Comparison of ENCODE assay signal across 1 cellular context in genomic region chr1:172532700-172533510, GRCh38.
A peak's percentile ranks its signal among the peaks of the same experiment; 100 is the strongest.
TF ChIP-seq lines count a peak whose summit lies in the region.

A gene with protein sequence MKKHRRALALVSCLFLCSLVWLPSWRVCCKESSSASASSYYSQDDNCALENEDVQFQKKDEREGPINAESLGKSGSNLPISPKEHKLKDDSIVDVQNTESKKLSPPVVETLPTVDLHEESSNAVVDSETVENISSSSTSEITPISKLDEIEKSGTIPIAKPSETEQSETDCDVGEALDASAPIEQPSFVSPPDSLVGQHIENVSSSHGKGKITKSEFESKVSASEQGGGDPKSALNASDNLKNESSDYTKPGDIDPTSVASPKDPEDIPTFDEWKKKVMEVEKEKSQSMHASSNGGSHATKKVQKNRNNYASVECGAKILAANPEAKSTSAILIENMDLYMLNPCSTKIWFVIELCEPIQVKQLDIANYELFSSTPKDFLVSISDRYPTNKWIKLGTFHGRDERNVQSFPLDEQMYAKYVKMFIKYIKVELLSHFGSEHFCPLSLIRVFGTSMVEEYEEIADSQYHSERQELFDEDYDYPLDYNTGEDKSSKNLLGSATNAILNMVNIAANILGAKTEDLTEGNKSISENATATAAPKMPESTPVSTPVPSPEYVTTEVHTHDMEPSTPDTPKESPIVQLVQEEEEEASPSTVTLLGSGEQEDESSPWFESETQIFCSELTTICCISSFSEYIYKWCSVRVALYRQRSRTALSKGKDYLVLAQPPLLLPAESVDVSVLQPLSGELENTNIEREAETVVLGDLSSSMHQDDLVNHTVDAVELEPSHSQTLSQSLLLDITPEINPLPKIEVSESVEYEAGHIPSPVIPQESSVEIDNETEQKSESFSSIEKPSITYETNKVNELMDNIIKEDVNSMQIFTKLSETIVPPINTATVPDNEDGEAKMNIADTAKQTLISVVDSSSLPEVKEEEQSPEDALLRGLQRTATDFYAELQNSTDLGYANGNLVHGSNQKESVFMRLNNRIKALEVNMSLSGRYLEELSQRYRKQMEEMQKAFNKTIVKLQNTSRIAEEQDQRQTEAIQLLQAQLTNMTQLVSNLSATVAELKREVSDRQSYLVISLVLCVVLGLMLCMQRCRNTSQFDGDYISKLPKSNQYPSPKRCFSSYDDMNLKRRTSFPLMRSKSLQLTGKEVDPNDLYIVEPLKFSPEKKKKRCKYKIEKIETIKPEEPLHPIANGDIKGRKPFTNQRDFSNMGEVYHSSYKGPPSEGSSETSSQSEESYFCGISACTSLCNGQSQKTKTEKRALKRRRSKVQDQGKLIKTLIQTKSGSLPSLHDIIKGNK (N-terminal part only) (plus strand): TSS chr1:172533150. CDS start chr1:172533436, 286 bp downstream.

TF ChIP-seq in K562, 482 proteins besides CTCF, POLR2A, EP300 and RAD21 (continued from another document and continues in another):
- TF ChIP-seq, protein P1, sequence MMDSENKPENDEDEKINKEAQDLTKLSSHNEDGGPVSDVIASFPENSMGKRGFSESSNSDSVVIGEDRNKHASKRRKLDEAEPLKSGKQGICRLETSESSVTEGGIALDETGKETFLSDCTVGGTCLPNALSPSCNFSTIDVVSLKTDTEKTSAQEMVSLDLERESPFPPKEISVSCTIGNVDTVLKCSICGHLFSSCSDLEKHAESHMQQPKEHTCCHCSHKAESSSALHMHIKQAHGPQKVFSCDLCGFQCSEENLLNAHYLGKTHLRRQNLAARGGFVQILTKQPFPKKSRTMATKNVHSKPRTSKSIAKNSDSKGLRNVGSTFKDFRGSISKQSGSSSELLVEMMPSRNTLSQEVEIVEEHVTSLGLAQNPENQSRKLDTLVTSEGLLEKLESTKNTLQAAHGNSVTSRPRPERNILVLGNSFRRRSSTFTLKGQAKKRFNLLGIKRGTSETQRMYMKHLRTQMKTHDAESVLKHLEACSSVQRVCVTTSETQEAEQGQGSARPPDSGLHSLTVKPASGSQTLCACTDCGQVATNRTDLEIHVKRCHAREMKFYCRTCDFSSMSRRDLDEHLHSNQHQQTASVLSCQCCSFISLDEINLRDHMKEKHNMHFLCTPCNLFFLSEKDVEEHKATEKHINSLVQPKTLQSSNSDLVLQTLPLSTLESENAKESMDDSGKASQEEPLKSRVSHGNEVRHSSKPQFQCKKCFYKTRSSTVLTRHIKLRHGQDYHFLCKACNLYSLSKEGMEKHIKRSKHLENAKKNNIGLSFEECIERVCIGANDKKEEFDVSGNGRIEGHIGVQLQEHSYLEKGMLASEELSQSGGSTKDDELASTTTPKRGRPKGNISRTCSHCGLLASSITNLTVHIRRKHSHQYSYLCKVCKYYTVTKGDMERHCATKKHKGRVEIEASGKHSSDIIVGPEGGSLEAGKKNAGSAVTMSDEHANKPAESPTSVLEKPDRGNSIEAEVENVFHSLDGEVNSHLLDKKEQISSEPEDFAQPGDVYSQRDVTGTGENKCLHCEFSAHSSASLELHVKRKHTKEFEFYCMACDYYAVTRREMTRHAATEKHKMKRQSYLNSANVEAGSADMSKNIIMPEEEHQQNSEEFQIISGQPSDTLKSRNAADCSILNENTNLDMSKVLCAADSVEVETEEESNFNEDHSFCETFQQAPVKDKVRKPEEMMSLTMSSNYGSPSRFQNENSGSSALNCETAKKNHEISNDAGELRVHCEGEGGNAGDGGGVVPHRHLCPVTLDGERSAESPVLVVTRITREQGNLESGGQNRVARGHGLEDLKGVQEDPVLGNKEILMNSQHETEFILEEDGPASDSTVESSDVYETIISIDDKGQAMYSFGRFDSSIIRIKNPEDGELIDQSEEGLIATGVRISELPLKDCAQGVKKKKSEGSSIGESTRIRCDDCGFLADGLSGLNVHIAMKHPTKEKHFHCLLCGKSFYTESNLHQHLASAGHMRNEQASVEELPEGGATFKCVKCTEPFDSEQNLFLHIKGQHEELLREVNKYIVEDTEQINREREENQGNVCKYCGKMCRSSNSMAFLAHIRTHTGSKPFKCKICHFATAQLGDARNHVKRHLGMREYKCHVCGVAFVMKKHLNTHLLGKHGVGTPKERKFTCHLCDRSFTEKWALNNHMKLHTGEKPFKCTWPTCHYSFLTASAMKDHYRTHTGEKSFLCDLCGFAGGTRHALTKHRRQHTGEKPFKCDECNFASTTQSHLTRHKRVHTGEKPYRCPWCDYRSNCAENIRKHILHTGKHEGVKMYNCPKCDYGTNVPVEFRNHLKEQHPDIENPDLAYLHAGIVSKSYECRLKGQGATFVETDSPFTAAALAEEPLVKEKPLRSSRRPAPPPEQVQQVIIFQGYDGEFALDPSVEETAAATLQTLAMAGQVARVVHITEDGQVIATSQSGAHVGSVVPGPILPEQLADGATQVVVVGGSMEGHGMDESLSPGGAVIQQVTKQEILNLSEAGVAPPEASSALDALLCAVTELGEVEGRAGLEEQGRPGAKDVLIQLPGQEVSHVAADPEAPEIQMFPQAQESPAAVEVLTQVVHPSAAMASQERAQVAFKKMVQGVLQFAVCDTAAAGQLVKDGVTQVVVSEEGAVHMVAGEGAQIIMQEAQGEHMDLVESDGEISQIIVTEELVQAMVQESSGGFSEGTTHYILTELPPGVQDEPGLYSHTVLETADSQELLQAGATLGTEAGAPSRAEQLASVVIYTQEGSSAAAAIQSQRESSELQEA (IDR thresholded peaks at IDR 0.05; ENCODE audit: low read depth): no peak
- TF ChIP-seq ELK1 (CRISPR knock-in tag; IDR thresholded peaks at IDR 0.05) (no peak), HSF4 (CRISPR knock-in tag; IDR thresholded peaks at IDR 0.05; ENCODE audit: borderline replicate concordance) (no peak), FIP1L1 (IDR thresholded peaks at IDR 0.05; ENCODE audit: low read depth, low read length, poor library complexity, severe bottlenecking) (peak; percentile 75), HDAC3 (IDR thresholded peaks at IDR 0.05; ENCODE audit: borderline replicate concordance, partially characterized antibody) (no peak), TCF7 (IDR thresholded peaks at IDR 0.05; ENCODE audit: borderline replicate concordance) (no peak), ZNF354B (CRISPR knock-in tag; IDR thresholded peaks at IDR 0.05) (no peak), MED1 (CRISPR knock-in tag; IDR thresholded peaks at IDR 0.05; ENCODE audit: borderline replicate concordance) (no peak), EZH2 (IDR thresholded peaks at IDR 0.05; ENCODE audit: borderline replicate concordance, low read depth, low read length) (no peak), CTBP1 (IDR thresholded peaks at IDR 0.05; ENCODE audit: borderline replicate concordance) (peak; percentile 98), SMARCC2 (IDR thresholded peaks at IDR 0.05; ENCODE audit: low read depth) (no peak; the same call in 1 of the 2 replicates), FOXK2 (conservative IDR thresholded peaks at IDR 0.05 in 1 of 2, IDR thresholded peaks at IDR 0.05 in 1 of 2; ENCODE audit: low read depth in 2 of 2) (peak; percentile 7 to 87; a peak in 2 of 4 replicates), CEBPG (CRISPR knock-in tag; IDR thresholded peaks at IDR 0.05) (no peak; the same call in 1 of the 2 replicates), CEBPG (tag; conservative IDR thresholded peaks at IDR 0.05 in 1 of 2, IDR thresholded peaks at IDR 0.05 in 1 of 2) (no peak), ZNF197 (CRISPR knock-in tag; IDR thresholded peaks at IDR 0.05; ENCODE audit: low read depth) (0 out of 2 replicates have a peak, but pooled peaks have one; percentile 7), NFRKB (IDR thresholded peaks at IDR 0.05; ENCODE audit: low read depth) (peak; percentile 88), HNRNPH1 (optimal IDR thresholded peaks at IDR 0.05; ENCODE audit: low read depth, low read length) (no peak), TFAM (CRISPR knock-in tag; conservative IDR thresholded peaks at IDR 0.05) (no peak), ZNF668 (CRISPR knock-in tag; IDR thresholded peaks at IDR 0.05) (no peak), GATA2 (CRISPR knock-in tag; IDR thresholded peaks at IDR 0.05) (no peak), MYNN (IDR thresholded peaks at IDR 0.05) (no peak), MYNN (CRISPR knock-in tag; IDR thresholded peaks at IDR 0.05) (no peak), CBFA2T2 (conservative IDR thresholded peaks at IDR 0.05) (no peak; the same call in 1 of the 2 replicates), ZBTB1 (CRISPR knock-in tag; IDR thresholded peaks at IDR 0.05; ENCODE audit: borderline replicate concordance, low read depth) (0 out of 2 replicates have a peak, but pooled peaks have one; percentile 14), SMARCE1 (IDR thresholded peaks at IDR 0.05) (peak; percentile 34; the same call in 1 of the 2 replicates), LCOR (CRISPR knock-in tag; IDR thresholded peaks at IDR 0.05) (peak; percentile 18), AFF4 (CRISPR knock-in tag; IDR thresholded peaks at IDR 0.05) (no peak; the same call in none of the 2 replicates), GABPB2 (CRISPR knock-in tag; conservative IDR thresholded peaks at IDR 0.05) (peak; percentile 81; the same call in 1 of the 2 replicates), ZMIZ1 (IDR thresholded peaks at IDR 0.05; ENCODE audit: low read depth in 2 of 2, low read length in 2 of 2) (no peak), WHSC1 (IDR thresholded peaks at IDR 0.05; ENCODE audit: low read length) (no peak), NFE2 (IDR thresholded peaks at IDR 0.05; ENCODE audit: low read depth) (no peak), RBM22 (IDR thresholded peaks at IDR 0.05; ENCODE audit: low read depth, low read length, poor library complexity, severe bottlenecking) (peak; percentile 71), MBD2 (IDR thresholded peaks at IDR 0.05; ENCODE audit: borderline replicate concordance, low read depth) (peak; percentile 65)
- TF ChIP-seq, protein P2, sequence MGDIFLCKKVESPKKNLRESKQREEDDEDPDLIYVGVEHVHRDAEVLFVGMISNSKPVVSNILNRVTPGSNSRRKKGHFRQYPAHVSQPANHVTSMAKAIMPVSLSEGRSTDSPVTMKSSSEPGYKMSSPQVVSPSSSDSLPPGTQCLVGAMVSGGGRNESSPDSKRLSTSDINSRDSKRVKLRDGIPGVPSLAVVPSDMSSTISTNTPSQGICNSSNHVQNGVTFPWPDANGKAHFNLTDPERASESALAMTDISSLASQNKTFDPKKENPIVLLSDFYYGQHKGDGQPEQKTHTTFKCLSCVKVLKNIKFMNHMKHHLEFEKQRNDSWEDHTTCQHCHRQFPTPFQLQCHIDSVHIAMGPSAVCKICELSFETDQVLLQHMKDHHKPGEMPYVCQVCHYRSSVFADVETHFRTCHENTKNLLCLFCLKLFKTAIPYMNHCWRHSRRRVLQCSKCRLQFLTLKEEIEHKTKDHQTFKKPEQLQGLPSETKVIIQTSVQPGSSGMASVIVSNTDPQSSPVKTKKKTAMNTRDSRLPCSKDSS (IDR thresholded peaks at IDR 0.05; ENCODE audit: low read depth, partially characterized antibody): no peak
- TF ChIP-seq, protein P3, sequence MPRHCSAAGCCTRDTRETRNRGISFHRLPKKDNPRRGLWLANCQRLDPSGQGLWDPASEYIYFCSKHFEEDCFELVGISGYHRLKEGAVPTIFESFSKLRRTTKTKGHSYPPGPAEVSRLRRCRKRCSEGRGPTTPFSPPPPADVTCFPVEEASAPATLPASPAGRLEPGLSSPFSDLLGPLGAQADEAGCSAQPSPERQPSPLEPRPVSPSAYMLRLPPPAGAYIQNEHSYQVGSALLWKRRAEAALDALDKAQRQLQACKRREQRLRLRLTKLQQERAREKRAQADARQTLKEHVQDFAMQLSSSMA (CRISPR knock-in tag; IDR thresholded peaks at IDR 0.05): no peak
